8 cellular contexts compared by ENCODE assay signal in the genomic region with DNA sequence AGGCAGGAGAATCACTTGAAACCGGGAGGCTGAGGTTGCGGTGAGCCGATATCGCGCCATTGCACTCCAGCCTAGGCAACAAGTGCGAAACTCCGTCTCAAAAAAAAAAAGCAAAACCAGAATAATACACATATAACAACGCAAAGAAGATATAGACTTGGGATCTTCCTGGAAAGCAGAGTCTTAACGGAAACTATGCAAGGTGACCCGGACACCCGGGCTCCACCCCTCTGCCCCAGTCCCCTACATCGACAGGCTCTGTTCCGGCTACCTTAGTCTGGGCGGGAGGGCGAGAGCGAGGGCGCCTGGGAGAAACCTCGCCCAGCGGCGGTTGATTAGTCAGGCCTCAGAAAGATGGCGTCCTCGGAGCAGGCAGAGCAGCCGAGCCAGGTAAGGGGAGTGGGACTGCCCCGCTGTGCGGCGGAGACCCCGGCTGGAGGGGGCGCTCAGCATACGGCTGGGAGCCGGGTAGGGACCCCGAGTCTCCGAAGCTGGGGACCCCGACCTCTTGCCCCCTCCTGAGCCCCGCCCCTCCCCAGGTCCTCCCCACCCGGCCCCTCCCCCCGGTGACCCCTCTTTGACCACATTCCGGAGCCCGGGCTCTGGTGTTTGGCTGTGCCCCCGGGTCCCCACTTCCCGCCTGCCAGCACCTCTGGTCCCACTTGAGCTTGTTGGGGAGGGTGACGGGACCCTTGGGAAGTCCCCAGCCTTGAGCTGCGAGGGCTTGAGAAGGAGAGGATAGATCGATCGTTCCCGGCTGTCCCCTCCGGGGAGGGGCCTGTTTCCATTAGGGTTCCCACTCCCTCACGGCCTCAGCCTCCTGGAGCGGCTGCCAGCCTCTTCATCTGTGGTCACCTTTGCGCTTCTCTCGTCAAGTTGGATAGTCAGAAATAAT. TPM values are rescaled to one million over a fixed set of nuclear protein-coding genes. Genes with fewer than 3 reads are reported as not detected.
A peak's percentile ranks its signal among the peaks of the same experiment; 100 is the strongest.
DNase-seq lines count a peak whose midpoint lies in the region; ATAC-seq and TF ChIP-seq lines count a peak whose summit lies in the region.

A gene with protein sequence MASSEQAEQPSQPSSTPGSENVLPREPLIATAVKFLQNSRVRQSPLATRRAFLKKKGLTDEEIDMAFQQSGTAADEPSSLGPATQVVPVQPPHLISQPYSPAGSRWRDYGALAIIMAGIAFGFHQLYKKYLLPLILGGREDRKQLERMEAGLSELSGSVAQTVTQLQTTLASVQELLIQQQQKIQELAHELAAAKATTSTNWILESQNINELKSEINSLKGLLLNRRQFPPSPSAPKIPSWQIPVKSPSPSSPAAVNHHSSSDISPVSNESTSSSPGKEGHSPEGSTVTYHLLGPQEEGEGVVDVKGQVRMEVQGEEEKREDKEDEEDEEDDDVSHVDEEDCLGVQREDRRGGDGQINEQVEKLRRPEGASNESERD (plus strand): TSS at position 338 of the 895 bp plus-strand sequence. CDS start 17 bp downstream, at position 355.

- peaks cover 28 to 83% (median 51%) of the 10 kb centered on the region in 6 donors for H3K4me1 ChIP-seq in spleen

- intact Hi-C loops in spleen (cut with DNase I; ENCODE audit: low total_unique reads), result loop anchor here (5.0 kb wide), 1 partner anchor 43 kb away; the partner anchor contains the start of gene CENPS

- TF ChIP-seq CTCF in WTC11 (IDR thresholded peaks at IDR 0.05), result no peak
- TF ChIP-seq CTCF in spleen (IDR thresholded peaks at IDR 0.05 in 8 of 11, conservative IDR thresholded peaks at IDR 0.05 in 3 of 11), result no peak

- peaks cover 6% of the 10 kb centered on the region; the same call in 1 of the 2 replicates for H3K36me3 Mint-ChIP-seq in WTC11

- no peaks in the 10 kb centered on the region for H3K27me3 Mint-ChIP-seq in WTC11 (ENCODE audit: low read depth)

- TF ChIP-seq POLR2A in GM18526 (IDR thresholded peaks at IDR 0.05; ENCODE audit: extremely low read depth, insufficient read length) (peak; percentile 80), spleen (IDR thresholded peaks at IDR 0.05) (peak in 1 of 3 donors; percentile 27)

- H3K9me3 ChIP-seq in spleen, result no peaks in the 10 kb centered on the region

- WGBS in spleen, 5 donors, result 11 to 18% (median 11%) methylated on average over 33 to 50 of the region's 50 CpGs

- DNase-seq in A172 (ENCODE audit: low spot score), result peak; percentile 69
- peak; percentile 92 for DNase-seq in NCI-H2227 treated with DMSO at 0.1 percent for 48 hours (lab: John Stamatoyannopoulos, UW)
- peak; percentile 94 for DNase-seq in WTC11 (ENCODE audit: low spot score)
- peak in 60 of 61 donors; percentile 25 to 89 (median 74) for DNase-seq in caudate nucleus (lab: John Stamatoyannopoulos, UW)
- peak; percentile 86 for DNase-seq in inferior parietal cortex (ENCODE audit: extremely low spot score)
- DNase-seq in spleen, result peak; percentile 96

- H3K9me3 Mint-ChIP-seq in WTC11, result no peaks in the 10 kb centered on the region

- CTCF ChIA-PET in WTC11 (lab: Charles Lee), result interaction anchor here (0.9 to 1.3 kb wide), 2 partner anchors 19 to 45 kb away, joined by 4 read pairs; partner anchors contain the start of gene CENPS

- no peaks in the 10 kb centered on the region for H3K36me3 ChIP-seq in spleen

- peak within 1 kb of the TSS; percentile 98 for H3K4me3 Mint-ChIP-seq in WTC11

- H3K4me3 ChIP-seq in spleen, result peak within 1 kb of the TSS; percentile 85 to 99 (median 94)

- H3K27ac ChIP-seq in caudate nucleus (ENCODE audit: low read depth, low read length) (peak within 1 kb of the TSS; percentile 59), spleen (peak within 1 kb of the TSS; percentile 69 to 94 (median 89))

- peak within 1 kb of the TSS; percentile 97 for H3K27ac Mint-ChIP-seq in WTC11

- peaks cover 24% of the 10 kb centered on the region for H3K4me1 Mint-ChIP-seq in WTC11

- no peaks in the 10 kb centered on the region for H3K27me3 ChIP-seq in spleen (replicated peaks in 1 of 7)

- POLR2A ChIA-PET in WTC11 (lab: Charles Lee), result interaction anchor here (1.0 kb wide), 1 partner anchor 20 kb away, joined by 3 read pairs; no protein-coding TSS in a partner anchor

- ATAC-seq in HG03097 (IDR thresholded peaks at IDR 0.05; ENCODE audit: low FRiP score, unreplicated experiment) (peak; percentile 55), WTC11 (peak; percentile 86)

TF ChIP-seq in WTC11, 78 proteins besides CTCF, POLR2A, EP300 and RAD21 (continues in another document):
- TF ChIP-seq ZNF138 (CRISPR knock-in tag; conservative IDR thresholded peaks at IDR 0.05) (no peak), ELF4 (CRISPR knock-in tag; IDR thresholded peaks at IDR 0.05; ENCODE audit: low read depth) (no peak), ZNF425 (CRISPR knock-in tag; conservative IDR thresholded peaks at IDR 0.05) (no peak), ARID4B (CRISPR knock-in tag; IDR thresholded peaks at IDR 0.05; ENCODE audit: borderline replicate concordance) (no peak; the same call in 1 of the 2 replicates), NR1H2 (CRISPR knock-in tag; IDR thresholded peaks at IDR 0.05) (no peak), ZBTB43 (CRISPR knock-in tag; IDR thresholded peaks at IDR 0.05) (peak; percentile 77; the same call in 1 of the 2 replicates)
- TF ChIP-seq, protein P1, sequence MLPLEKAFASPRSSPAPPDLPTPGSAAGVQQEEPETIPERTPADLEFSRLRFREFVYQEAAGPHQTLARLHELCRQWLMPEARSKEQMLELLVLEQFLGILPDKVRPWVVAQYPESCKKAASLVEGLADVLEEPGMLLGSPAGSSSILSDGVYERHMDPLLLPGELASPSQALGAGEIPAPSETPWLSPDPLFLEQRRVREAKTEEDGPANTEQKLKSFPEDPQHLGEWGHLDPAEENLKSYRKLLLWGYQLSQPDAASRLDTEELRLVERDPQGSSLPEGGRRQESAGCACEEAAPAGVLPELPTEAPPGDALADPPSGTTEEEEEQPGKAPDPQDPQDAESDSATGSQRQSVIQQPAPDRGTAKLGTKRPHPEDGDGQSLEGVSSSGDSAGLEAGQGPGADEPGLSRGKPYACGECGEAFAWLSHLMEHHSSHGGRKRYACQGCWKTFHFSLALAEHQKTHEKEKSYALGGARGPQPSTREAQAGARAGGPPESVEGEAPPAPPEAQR (CRISPR knock-in tag; IDR thresholded peaks at IDR 0.05), result no peak

RNA-seq across cellular contexts. Expression of the gene that starts here (rescaled TPM):
- 5.9 and 14.3 TPM in 2 replicates for total RNA-seq in A172 (2014; rRNA removed; shearing (Covaris generic))
- 27.3 to 30.5 TPM (median 27.8 TPM) in 3 replicates for total RNA-seq in WTC11 (2021)
- 10 to 100 TPM in 6 of 7 donors, 1 to 10 TPM in 1; 9.9 to 19.7 (median 13.8) TPM for total RNA-seq in spleen
- 10 to 100 TPM in 1 of 3 donors, 1 to 10 TPM in 2; 9.3 to 15.1 (median 9.8) TPM for polyA plus RNA-seq in spleen

Comparison
In these comparisons a context has a peak if more than half of its experiments do, and no peak if none do; other contexts are left out.
1. Peak in every context shown above with its lines: DNase-seq, ATAC-seq, H3K4me3 ChIP-seq and H3K27ac ChIP-seq.